Comparison of ENCODE assay signal across 18 cellular contexts in genomic region chr5:35698057-35698808, GRCh38.
DNase-seq lines count a peak whose midpoint lies in the region; ATAC-seq, FAIRE-seq and TF ChIP-seq lines count a peak whose summit lies in the region.
"Had no signal": no experiment of that assay in that cellular context is flagged by ENCODE, and none has a peak within 500 bp of the region (broad histone marks: within the 10 kb centered on the region; RNA-seq: fewer than 3 reads in every experiment).

No MANE protein-coding gene starts in this region.

- H3K4me1 ChIP-seq in GM12878 (ENCODE audit: control insufficient read depth, insufficient read depth, low read length): no peaks in the 10 kb centered on the region
- no peaks in the 10 kb centered on the region for H3K4me1 ChIP-seq in upper lobe of right lung

- no peak for TF ChIP-seq EP300 in GM12878 (IDR thresholded peaks at IDR 0.05; ENCODE audit: borderline replicate concordance in 1 of 2, control insufficient read depth in 1 of 2, low read depth in 2 of 2, low read length in 2 of 2)

- H3K36me3 ChIP-seq in GM12878 (ENCODE audit: control insufficient read depth in 2 of 2, insufficient read depth in 2 of 2, low read length in 1 of 2) (no peaks in the 10 kb centered on the region), upper lobe of right lung (no peaks in the 10 kb centered on the region)

- ATAC-seq in GM12878: peak; percentile 29; the same call in 1 of the 3 replicates
- ATAC-seq in upper lobe of right lung: no peak
- ATAC-seq: CD8-positive, alpha-beta T cell; HCT116; K562; T-cell had no signal

- H3K79me2 ChIP-seq in GM12878 (ENCODE audit: control insufficient read depth, insufficient read depth, low read length): no peaks in the 10 kb centered on the region

- no TSS peak for BruUV-seq in GM12878 (replicated peaks; lab: Mats Ljungman, UMichigan)

- RAD21 ChIA-PET in GM12878 (lab: Charles Lee; ENCODE audit: unreplicated experiment): no interaction called here

- no peak for TF ChIP-seq POLR2A in GM12878 (IDR thresholded peaks at IDR 0.05; ENCODE audit: low read depth, low read length)

- in situ Hi-C loops in GM12878 (cut with MboI): no loop called here

- no peak overlapping the region for H3K4me2 ChIP-seq in GM12878 (ENCODE audit: control insufficient read depth, insufficient read depth)
- H3K4me2 ChIP-seq: PC-9 had no signal

- 12% methylated on average over 4 of the region's 4 CpGs for WGBS in GM12878 (ENCODE audit: insufficient coverage, insufficient replicate concordance, low lambda C conversion rate, missing lambda C conversion rate)

- H3K27ac ChIP-seq in GM12878 (ENCODE audit: control insufficient read depth, insufficient read depth) (no peak overlapping the region), upper lobe of right lung (no peak overlapping the region)
- H3K27ac ChIP-seq: PC-9 had no signal

- peak; percentile 23 for FAIRE-seq in HTR-8/SVneo (lab: Jason Lieb, UNC)
- FAIRE-seq in GM12878 (lab: Jason Lieb, UNC): no peak
- FAIRE-seq: A204.1, K562 had no signal

- no peak for TF ChIP-seq RAD21 in GM12878 (IDR thresholded peaks at IDR 0.05; ENCODE audit: insufficient read depth, low read depth, low read length)

- H3K9ac ChIP-seq in GM12878 (ENCODE audit: control insufficient read depth, insufficient read depth, low read length): no peak overlapping the region

- no peak overlapping the region for H2AFZ ChIP-seq in GM12878 (ENCODE audit: control insufficient read depth, low read depth, low read length)
- H2AFZ ChIP-seq: PC-9 had no signal

- peak; percentile 11 for DNase-seq in Ammon's horn (ENCODE audit: low spot score)
- DNase-seq in HTR-8/SVneo (ENCODE audit: insufficient read length, low spot score): no peak
- peak; percentile 77 for DNase-seq in NOMO-1 treated with dmso at 0.1 percent for 144 hours (lab: John Stamatoyannopoulos, UW; ENCODE audit: unreplicated experiment)
- DNase-seq in GM12878 (ENCODE audit: low read depth, low spot score): no peak
- no peak for DNase-seq in upper lobe of right lung
- DNase-seq in activated CD4-positive, alpha-beta T cell treated with anti-CD3 and anti-CD28 coated beads, Interleukin-2, amount 50 U/mL, for 48 hours: no peak
- no peak for DNase-seq in NCI-H1436 treated with DMSO at 0.1 percent for 48 hours (lab: John Stamatoyannopoulos, UW)
- DNase-seq: Calu3; CD8-positive, alpha-beta T cell; GOT3; NCI-H1048; NCI-H146; NCI-H2081; PC-9; T-cell had no signal

- intact Hi-C loops in GM12878 (cut with micrococcal nuclease; ENCODE audit: unreplicated experiment): no loop called here
- intact Hi-C loops in upper lobe of right lung (cut with DNase I): no loop called here

- TF ChIP-seq CTCF in GM12878 (IDR thresholded peaks at IDR 0.05 in 2 of 3, conservative IDR thresholded peaks at IDR 0.05 in 1 of 3; ENCODE audit: control insufficient read depth in 2 of 3, extremely low read depth in 1 of 3, insufficient read depth in 1 of 3, low read depth in 3 of 3, low read length in 3 of 3) (no peak), upper lobe of right lung (IDR thresholded peaks at IDR 0.05) (no peak)

- no peaks in the 10 kb centered on the region for H4K20me1 ChIP-seq in GM12878 (ENCODE audit: control insufficient read depth, insufficient read depth)

- SMC1A ChIA-PET in GM12878 (lab: Charles Lee; ENCODE audit: uncharacterized antibody, unreplicated experiment): no interaction called here

- H3K4me3 ChIP-seq in GM12878: no peak overlapping the region
- no peak overlapping the region for H3K4me3 ChIP-seq in upper lobe of right lung
- H3K4me3 ChIP-seq: K562, PC-9 had no signal

- H3K27me3 ChIP-seq in GM12878 (replicated peaks in 1 of 2; ENCODE audit: control insufficient read depth in 2 of 2, insufficient read depth in 2 of 2, low read length in 1 of 2) (no peaks in the 10 kb centered on the region; a peak in 1 of 4 replicates), upper lobe of right lung (no peaks in the 10 kb centered on the region)

- no peaks in the 10 kb centered on the region for H3K9me3 ChIP-seq in GM12878 (replicated peaks; ENCODE audit: control insufficient read depth, insufficient read depth, low read length)
- H3K9me3 ChIP-seq in upper lobe of right lung: no peaks in the 10 kb centered on the region

- POLR2A ChIA-PET in GM12878 (lab: Charles Lee): interaction anchor here (0.5 kb wide), 1 partner anchor 24 kb away, joined by 3 read pairs; no protein-coding TSS in a partner anchor

- CTCF ChIA-PET in GM12878 (lab: Yijun Ruan, JAX): interaction anchor here (0.7 kb wide), 1 partner anchor 24 kb away, joined by 3 read pairs; no protein-coding TSS in a partner anchor

TF ChIP-seq in GM12878, 131 proteins besides CTCF, POLR2A, EP300 and RAD21:
- TF ChIP-seq EED (IDR thresholded peaks at IDR 0.05; ENCODE audit: low read depth): no peak
- peak; percentile 16; the same call in 1 of the 2 replicates for TF ChIP-seq SPI1 (IDR thresholded peaks at IDR 0.05; ENCODE audit: borderline replicate concordance, insufficient read depth, low read depth, low read length)

Comparison
In these comparisons a context has a peak if more than half of its experiments do, and no peak if none do; other contexts are left out.
1. DNase-seq: peak in Ammon's horn (single experiment) and NOMO-1 treated with dmso at 0.1 percent for 144 hours (single experiment); none in HTR-8/SVneo (single experiment), GM12878 (single experiment), upper lobe of right lung (single experiment), activated CD4-positive, alpha-beta T cell treated with anti-CD3 and anti-CD28 coated beads, Interleukin-2, amount 50 U/mL, for 48 hours (0 of 2) and NCI-H1436 treated with DMSO at 0.1 percent for 48 hours (single experiment).